In genomic region chr7:31526882-31527281, GRCh38 we compare ENCODE assay signal across 29 cellular contexts. TPM values are rescaled to one million over a fixed set of nuclear protein-coding genes. Genes with fewer than 3 reads are reported as not detected.
DNase-seq lines count a peak whose midpoint lies in the region; ATAC-seq, FAIRE-seq and TF ChIP-seq lines count a peak whose summit lies in the region.
"Had no signal": no experiment of that assay in that cellular context is flagged by ENCODE, and none has a peak within 500 bp of the region (broad histone marks: within the 10 kb centered on the region; RNA-seq: fewer than 3 reads in every experiment).

No MANE protein-coding gene starts in this region.

- ATAC-seq in left colon (peak; percentile 97), mucosa of descending colon (peak; percentile 96)
- no peak for ATAC-seq in stimulated activated naive CD8-positive, alpha-beta T cell treated with anti-CD3 and anti-CD28 coated beads, Interleukin-15, Interleukin-2, amounts not matched to agents 100 U/mL and 50 U/mL, for 24 hours
- ATAC-seq: GM12878 had no signal

- DNase-seq in bronchial epithelial cell (ENCODE audit: low read depth) = peak; percentile 15
- no peak for DNase-seq in left colon
- no peak for DNase-seq in mucosa of descending colon
- no peak for DNase-seq in NCI-H1092 (lab: John Stamatoyannopoulos, UW)
- no peak for DNase-seq in hypothalamus (lab: John Stamatoyannopoulos, UW)
- DNase-seq in globus pallidus (ENCODE audit: low spot score) = no peak
- DNase-seq in stimulated activated naive CD8-positive, alpha-beta T cell treated with anti-CD3 and anti-CD28 coated beads, Interleukin-15, Interleukin-2, amounts not matched to agents 100 U/mL and 50 U/mL, for 24 hours = no peak
- DNase-seq: 8988T; ACHN; BE2C; C1 segment of cervical spinal cord; CD4-positive, alpha-beta memory T cell; CD4-positive, CD25-positive, alpha-beta regulatory T cell; CD8-positive, alpha-beta memory T cell; COR-L47; DMS 273 treated with DMSO at 0.1 percent for 48 hours; DMS153; DMS53; DMS79; DND-41; EL; GDM1 had no signal

- no peaks in the 10 kb centered on the region for H3K36me3 ChIP-seq in bronchial epithelial cell (ENCODE audit: control insufficient read depth, insufficient read depth, low read length)
- H3K36me3 ChIP-seq in mucosa of descending colon (ENCODE audit: low read depth) = no peaks in the 10 kb centered on the region
- H3K36me3 ChIP-seq: BE2C, BLaER1 had no signal

- H3K4me3 ChIP-seq in bronchial epithelial cell (ENCODE audit: low read depth, low read length) = no peak overlapping the region
- H3K4me3 ChIP-seq in mucosa of descending colon = no peak overlapping the region
- H3K4me3 ChIP-seq: BLaER1, GM12878 had no signal

- H3K27me3 ChIP-seq in bronchial epithelial cell (ENCODE audit: control insufficient read depth, insufficient read depth, low read length) = no peaks in the 10 kb centered on the region
- H3K27me3 ChIP-seq: BE2C, BLaER1 had no signal

- TF ChIP-seq CTCF in bronchial epithelial cell (IDR thresholded peaks at IDR 0.05; ENCODE audit: insufficient read depth, low read length, severe bottlenecking) (no peak), mucosa of descending colon (IDR thresholded peaks at IDR 0.05) (no peak)

- H3K4me1 ChIP-seq in mucosa of descending colon (ENCODE audit: low read depth) = no peaks in the 10 kb centered on the region
- H3K4me1 ChIP-seq: BE2C, BLaER1 had no signal

- intact Hi-C loops in left colon (cut with DNase I, micrococcal nuclease) (no loop called here), mucosa of descending colon (cut with DNase I, micrococcal nuclease) (no loop called here)

- H3K9me3 ChIP-seq in mucosa of descending colon = no peaks in the 10 kb centered on the region
- H3K9me3 ChIP-seq: BE2C, BLaER1 had no signal

- FAIRE-seq in bronchial epithelial cell (lab: Jason Lieb, UNC) = no peak
- FAIRE-seq: A204.1, GM12878, GM12892, GM18507 had no signal

RNA-seq across cellular contexts. Expression of gene ITPRID1, which starts 13.0 kb away (rescaled TPM):
- total RNA-seq in bronchial epithelial cell (not detected in 2 replicates), left colon (1 to 10 TPM; 1.2 to 2.6 TPM), mucosa of descending colon (1 to 10 TPM; 1.7 to 2.4 (median 2.3) TPM)
- total RNA-seq: CD4-positive, alpha-beta memory T cell; CD4-positive, CD25-positive, alpha-beta regulatory T cell; CD8-positive, alpha-beta memory T cell; Daoy; G401 had no signal
